Comparison of ENCODE assay signal across 11 cellular contexts in genomic region chr3:180048108-180048507, GRCh38. TPM values are rescaled to one million over a fixed set of nuclear protein-coding genes. Genes with fewer than 3 reads are reported as not detected.
A peak's percentile ranks its signal among the peaks of the same experiment; 100 is the strongest.
DNase-seq lines count a peak whose midpoint lies in the region; ATAC-seq and TF ChIP-seq lines count a peak whose summit lies in the region.
"Had no signal": no experiment of that assay in that cellular context is flagged by ENCODE, and none has a peak within 500 bp of the region (broad histone marks: within the 10 kb centered on the region; RNA-seq: fewer than 3 reads in every experiment).

No MANE protein-coding gene starts in this region.

- TF ChIP-seq CTCF in HL-60 (IDR thresholded peaks at IDR 0.05; ENCODE audit: insufficient read depth, low read length) (no peak), heart right ventricle (IDR thresholded peaks at IDR 0.05) (no peak), WTC11 (IDR thresholded peaks at IDR 0.05) (no peak), sigmoid colon (IDR thresholded peaks at IDR 0.05) (no peak)

- no peaks in the 10 kb centered on the region for H3K9me3 ChIP-seq in heart right ventricle
- H3K9me3 ChIP-seq in sigmoid colon, result no peaks in the 10 kb centered on the region
- H3K9me3 ChIP-seq: lower lobe of right lung, SJSA1 had no signal

- no peaks in the 10 kb centered on the region for H3K4me1 Mint-ChIP-seq in WTC11
- H3K4me1 Mint-ChIP-seq: stimulated activated effector memory CD8-positive, alpha-beta T cell treated with anti-CD3 and anti-CD28 coated beads, Interleukin-12 subunit alpha, Interleukin-12 subunit beta, amount 100 ng/mL, for 72 hours had no signal

- H3K27ac ChIP-seq in HL-60 (replicated peaks), result peak overlapping the region; percentile 52
- H3K27ac ChIP-seq in heart right ventricle, result no peak overlapping the region
- no peak overlapping the region for H3K27ac ChIP-seq in sigmoid colon
- H3K27ac ChIP-seq: lower lobe of right lung, SJSA1 had no signal

- H3K36me3 Mint-ChIP-seq in WTC11, result no peaks in the 10 kb centered on the region
- H3K36me3 Mint-ChIP-seq: stimulated activated effector memory CD8-positive, alpha-beta T cell treated with anti-CD3 and anti-CD28 coated beads, Interleukin-12 subunit alpha, Interleukin-12 subunit beta, amount 100 ng/mL, for 72 hours had no signal

- H3K36me3 ChIP-seq in heart right ventricle (no peaks in the 10 kb centered on the region), sigmoid colon (no peaks in the 10 kb centered on the region)
- H3K36me3 ChIP-seq: lower lobe of right lung, SJSA1 had no signal

- H3K27ac Mint-ChIP-seq in WTC11, result no peak overlapping the region
- H3K27ac Mint-ChIP-seq: stimulated activated effector memory CD8-positive, alpha-beta T cell treated with anti-CD3 and anti-CD28 coated beads, Interleukin-12 subunit alpha, Interleukin-12 subunit beta, amount 100 ng/mL, for 72 hours had no signal

- WGBS in heart right ventricle, 2 donors, result 65 to 76% methylated on average over 1 of the region's 1 CpG
- 54 to 67% methylated on average over 1 of the region's 1 CpG for whole genome bisulfite sequencing in sigmoid colon, 2 donors

- no peak overlapping the region for H3K4me3 Mint-ChIP-seq in WTC11
- H3K4me3 Mint-ChIP-seq: stimulated activated effector memory CD8-positive, alpha-beta T cell treated with anti-CD3 and anti-CD28 coated beads, Interleukin-12 subunit alpha, Interleukin-12 subunit beta, amount 100 ng/mL, for 72 hours had no signal

- CTCF ChIA-PET in WTC11 (lab: Charles Lee), result no interaction called here

- no peaks in the 10 kb centered on the region for H3K27me3 Mint-ChIP-seq in WTC11 (ENCODE audit: low read depth)

- H3K27me3 ChIP-seq in HL-60 (ENCODE audit: insufficient read depth, poor library complexity, severe bottlenecking), result no peaks in the 10 kb centered on the region
- H3K27me3 ChIP-seq in heart right ventricle, result no peaks in the 10 kb centered on the region
- no peaks in the 10 kb centered on the region for H3K27me3 ChIP-seq in sigmoid colon
- H3K27me3 ChIP-seq: SJSA1 had no signal

- TF ChIP-seq POLR2A in sigmoid colon (IDR thresholded peaks at IDR 0.05), result no peak

- DNase-seq in HL-60 (ENCODE audit: low read depth in 1 of 2, low spot score in 1 of 2), result peak; percentile 29 to 58
- no peak for DNase-seq in NCI-H748 (lab: John Stamatoyannopoulos, UW; ENCODE audit: unreplicated experiment)
- DNase-seq in heart right ventricle, result no peak
- no peak for DNase-seq in WTC11 (ENCODE audit: low spot score)
- no peak for DNase-seq in sigmoid colon
- DNase-seq: lower lobe of right lung, NCI-H1694 had no signal

- no peaks in the 10 kb centered on the region for H3K9me3 Mint-ChIP-seq in WTC11
- H3K9me3 Mint-ChIP-seq: stimulated activated effector memory CD8-positive, alpha-beta T cell treated with anti-CD3 and anti-CD28 coated beads, Interleukin-12 subunit alpha, Interleukin-12 subunit beta, amount 100 ng/mL, for 72 hours had no signal

- H3K4me1 ChIP-seq in heart right ventricle (no peaks in the 10 kb centered on the region), sigmoid colon (no peaks in the 10 kb centered on the region)
- H3K4me1 ChIP-seq: SJSA1 had no signal

- TF ChIP-seq EP300 in sigmoid colon (IDR thresholded peaks at IDR 0.05), result no peak

- H3K4me3 ChIP-seq in HL-60 (replicated peaks; ENCODE audit: insufficient read depth, low read length) (no peak overlapping the region), heart right ventricle (no peak overlapping the region), sigmoid colon (no peak overlapping the region)
- H3K4me3 ChIP-seq: lower lobe of right lung, SJSA1 had no signal

- intact Hi-C loops in heart right ventricle (cut with DNase I) (no loop called here), sigmoid colon (cut with DNase I) (no loop called here)

- POLR2A ChIA-PET in WTC11 (lab: Charles Lee), result no interaction called here

- ATAC-seq in GM19395 (IDR thresholded peaks at IDR 0.05; ENCODE audit: unreplicated experiment) (peak; percentile 97), HG02870 (IDR thresholded peaks at IDR 0.05; ENCODE audit: unreplicated experiment) (peak; percentile 96), heart right ventricle (no peak), WTC11 (no peak)
- ATAC-seq: stimulated activated effector memory CD8-positive, alpha-beta T cell treated with anti-CD3 and anti-CD28 coated beads, Interleukin-12 subunit alpha, Interleukin-12 subunit beta, amount 100 ng/mL, for 72 hours had no signal

TF ChIP-seq in WTC11, 78 proteins besides CTCF, POLR2A, EP300 and RAD21 (continues in another document):
- TF ChIP-seq NFE2L1 (CRISPR knock-in tag; IDR thresholded peaks at IDR 0.05) (no peak), SMAD3 (CRISPR knock-in tag; IDR thresholded peaks at IDR 0.05; ENCODE audit: borderline replicate concordance) (no peak), HMGA2 (CRISPR knock-in tag; IDR thresholded peaks at IDR 0.05) (no peak), RELA (CRISPR knock-in tag; IDR thresholded peaks at IDR 0.05; ENCODE audit: borderline replicate concordance) (no peak), TCF7 (CRISPR knock-in tag; IDR thresholded peaks at IDR 0.05; ENCODE audit: low read depth) (no peak), PRDM15 (CRISPR knock-in tag; IDR thresholded peaks at IDR 0.05) (no peak), ZNF416 (CRISPR knock-in tag; IDR thresholded peaks at IDR 0.05) (no peak)
- TF ChIP-seq, protein P1, sequence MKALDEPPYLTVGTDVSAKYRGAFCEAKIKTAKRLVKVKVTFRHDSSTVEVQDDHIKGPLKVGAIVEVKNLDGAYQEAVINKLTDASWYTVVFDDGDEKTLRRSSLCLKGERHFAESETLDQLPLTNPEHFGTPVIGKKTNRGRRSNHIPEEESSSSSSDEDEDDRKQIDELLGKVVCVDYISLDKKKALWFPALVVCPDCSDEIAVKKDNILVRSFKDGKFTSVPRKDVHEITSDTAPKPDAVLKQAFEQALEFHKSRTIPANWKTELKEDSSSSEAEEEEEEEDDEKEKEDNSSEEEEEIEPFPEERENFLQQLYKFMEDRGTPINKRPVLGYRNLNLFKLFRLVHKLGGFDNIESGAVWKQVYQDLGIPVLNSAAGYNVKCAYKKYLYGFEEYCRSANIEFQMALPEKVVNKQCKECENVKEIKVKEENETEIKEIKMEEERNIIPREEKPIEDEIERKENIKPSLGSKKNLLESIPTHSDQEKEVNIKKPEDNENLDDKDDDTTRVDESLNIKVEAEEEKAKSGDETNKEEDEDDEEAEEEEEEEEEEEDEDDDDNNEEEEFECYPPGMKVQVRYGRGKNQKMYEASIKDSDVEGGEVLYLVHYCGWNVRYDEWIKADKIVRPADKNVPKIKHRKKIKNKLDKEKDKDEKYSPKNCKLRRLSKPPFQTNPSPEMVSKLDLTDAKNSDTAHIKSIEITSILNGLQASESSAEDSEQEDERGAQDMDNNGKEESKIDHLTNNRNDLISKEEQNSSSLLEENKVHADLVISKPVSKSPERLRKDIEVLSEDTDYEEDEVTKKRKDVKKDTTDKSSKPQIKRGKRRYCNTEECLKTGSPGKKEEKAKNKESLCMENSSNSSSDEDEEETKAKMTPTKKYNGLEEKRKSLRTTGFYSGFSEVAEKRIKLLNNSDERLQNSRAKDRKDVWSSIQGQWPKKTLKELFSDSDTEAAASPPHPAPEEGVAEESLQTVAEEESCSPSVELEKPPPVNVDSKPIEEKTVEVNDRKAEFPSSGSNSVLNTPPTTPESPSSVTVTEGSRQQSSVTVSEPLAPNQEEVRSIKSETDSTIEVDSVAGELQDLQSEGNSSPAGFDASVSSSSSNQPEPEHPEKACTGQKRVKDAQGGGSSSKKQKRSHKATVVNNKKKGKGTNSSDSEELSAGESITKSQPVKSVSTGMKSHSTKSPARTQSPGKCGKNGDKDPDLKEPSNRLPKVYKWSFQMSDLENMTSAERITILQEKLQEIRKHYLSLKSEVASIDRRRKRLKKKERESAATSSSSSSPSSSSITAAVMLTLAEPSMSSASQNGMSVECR (CRISPR knock-in tag; IDR thresholded peaks at IDR 0.05; ENCODE audit: borderline replicate concordance), result no peak
- TF ChIP-seq, protein P2, sequence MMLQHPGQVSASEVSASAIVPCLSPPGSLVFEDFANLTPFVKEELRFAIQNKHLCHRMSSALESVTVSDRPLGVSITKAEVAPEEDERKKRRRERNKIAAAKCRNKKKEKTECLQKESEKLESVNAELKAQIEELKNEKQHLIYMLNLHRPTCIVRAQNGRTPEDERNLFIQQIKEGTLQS (CRISPR knock-in tag; conservative IDR thresholded peaks at IDR 0.05), result no peak
- TF ChIP-seq, protein P3, sequence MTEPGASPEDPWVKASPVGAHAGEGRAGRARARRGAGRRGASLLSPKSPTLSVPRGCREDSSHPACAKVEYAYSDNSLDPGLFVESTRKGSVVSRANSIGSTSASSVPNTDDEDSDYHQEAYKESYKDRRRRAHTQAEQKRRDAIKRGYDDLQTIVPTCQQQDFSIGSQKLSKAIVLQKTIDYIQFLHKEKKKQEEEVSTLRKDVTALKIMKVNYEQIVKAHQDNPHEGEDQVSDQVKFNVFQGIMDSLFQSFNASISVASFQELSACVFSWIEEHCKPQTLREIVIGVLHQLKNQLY (CRISPR knock-in tag; IDR thresholded peaks at IDR 0.05), result no peak

RNA-seq across cellular contexts. Expression of gene PEX5L, which starts 11.4 kb away (rescaled TPM):
- total RNA-seq in heart right ventricle, result under 1 TPM in 7 of 10 donors, not detected in 3; 0.25 to 0.94 (median 0.42) TPM
- under 1 TPM; 0.01 to 0.07 TPM for polyA plus RNA-seq in heart right ventricle
- 3.2 to 4.5 TPM (median 4.0 TPM) in 3 replicates for total RNA-seq in WTC11 (2021)
- total RNA-seq in sigmoid colon, result 1 to 10 TPM in 1 of 4 donors, under 1 TPM in 2, not detected in 1; 0.28 to 2.4 (median 0.36) TPM
- polyA plus RNA-seq in sigmoid colon, result under 1 TPM in 1 of 3 donors, not detected in 2; 0.12 TPM
- total RNA-seq: lower lobe of right lung, SJSA1 had no signal

Comparison
In these comparisons a context has a peak if more than half of its experiments do, and no peak if none do; other contexts are left out.
1. ATAC-seq: peak in GM19395 (single experiment) and HG02870 (single experiment); none in heart right ventricle (0 of 8) and WTC11 (single experiment).
2. DNase-seq: peak in HL-60 (2 of 2); none in NCI-H748 (single experiment), heart right ventricle (0 of 2), WTC11 (single experiment) and sigmoid colon (single experiment).